ENCODE assay signal across 8 cellular contexts in genomic region chr11:103682318-103683184, GRCh38.
DNase-seq lines count a peak whose midpoint lies in the region; ATAC-seq, FAIRE-seq and TF ChIP-seq lines count a peak whose summit lies in the region.

No MANE protein-coding gene starts in this region.

- no peak overlapping the region for H3K9ac ChIP-seq in endothelial cell of umbilical vein (replicated peaks; ENCODE audit: extremely low read depth, insufficient read depth, low read length)

- intact Hi-C loops in endothelial cell of umbilical vein (cut with micrococcal nuclease) (loop anchor here (1.0 to 5.0 kb wide), 13 partner anchors 50 to 927 kb away; partner anchors contain the start of gene PDGFD), stomach (cut with DNase I; ENCODE audit: low total_unique reads) (loop anchor here (10.0 kb wide), 1 partner anchor 472 kb away; no protein-coding TSS in a partner anchor)

- ATAC-seq in GM19372 (IDR thresholded peaks at IDR 0.05; ENCODE audit: low read depth, unreplicated experiment) (peak; percentile 96), HG03378 (IDR thresholded peaks at IDR 0.05; ENCODE audit: unreplicated experiment) (peak; percentile 94)

- H3K4me3 ChIP-seq in endothelial cell of umbilical vein (replicated peaks in 1 of 3; ENCODE audit: insufficient read depth in 1 of 3, low read depth in 1 of 3, low read length in 3 of 3), result no peak overlapping the region
- no peak overlapping the region for H3K4me3 ChIP-seq in stomach

- no peaks in the 10 kb centered on the region for H3K9me3 ChIP-seq in endothelial cell of umbilical vein (replicated peaks; ENCODE audit: control insufficient read depth, insufficient read depth, low read length)
- H3K9me3 ChIP-seq in stomach, result no peaks in the 10 kb centered on the region

- no peak for TF ChIP-seq EP300 in stomach (IDR thresholded peaks at IDR 0.05)

- peak; percentile 67 to 81 for TF ChIP-seq CTCF in endothelial cell of umbilical vein (IDR thresholded peaks at IDR 0.05; ENCODE audit: extremely low read depth in 1 of 2, insufficient read depth in 1 of 2, low read depth in 1 of 2, low read length in 2 of 2)
- peak in 5 of 7 experiments; percentile 64 to 96 (median 74) for TF ChIP-seq CTCF in stomach (IDR thresholded peaks at IDR 0.05)

- TF ChIP-seq POLR2A in endothelial cell of umbilical vein (IDR thresholded peaks at IDR 0.05; ENCODE audit: low read depth, low read length) (no peak), stomach (IDR thresholded peaks at IDR 0.05) (no peak)

- peak; percentile 89 for FAIRE-seq in endothelial cell of umbilical vein (lab: Jason Lieb, UNC)

- CTCF ChIA-PET in endothelial cell of umbilical vein (lab: Charles Lee), result interaction anchor here (0.5 to 3.8 kb wide), 91 partner anchors 9 to 1498 kb away, joined by 3 to 64 read pairs (median 4); partner anchors contain the start of genes DYNC2H1 and PDGFD

- H4K20me1 ChIP-seq in endothelial cell of umbilical vein (replicated peaks; ENCODE audit: control insufficient read depth, extremely low read depth, insufficient read depth, low read length), result no peaks in the 10 kb centered on the region

- BruUV-seq in endothelial cell of umbilical vein (replicated peaks; lab: Mats Ljungman, UMichigan), result no TSS peak

- H3K4me1 ChIP-seq in endothelial cell of umbilical vein (ENCODE audit: control insufficient read depth, extremely low read depth, insufficient read depth, low read length), result peaks cover 19% of the 10 kb centered on the region
- H3K4me1 ChIP-seq in stomach, result peaks cover 5 to 13% (median 11%) of the 10 kb centered on the region in 4 donors

- H3K79me2 ChIP-seq in endothelial cell of umbilical vein (ENCODE audit: control insufficient read depth, insufficient read depth, low read length), result no peaks in the 10 kb centered on the region

- DNase-seq in COLO668 (lab: John Stamatoyannopoulos, UW; ENCODE audit: unreplicated experiment), result peak; percentile 37
- peak; percentile 80 for DNase-seq in NCI-H526 treated with DMSO at 0.1 percent for 48 hours (lab: John Stamatoyannopoulos, UW)
- peak; percentile 10 to 17 for DNase-seq in activated CD4-positive, alpha-beta T cell treated with anti-CD3 and anti-CD28 coated beads, Interleukin-2, amount 50 U/mL, for 48 hours
- DNase-seq in endothelial cell of umbilical vein (ENCODE audit: low read depth, low spot score), result peak; percentile 86
- peak; percentile 67 for DNase-seq in midbrain (lab: John Stamatoyannopoulos, UW)
- DNase-seq in stomach, result peak; percentile 46

- dilution Hi-C loops in endothelial cell of umbilical vein (cut with MboI; ENCODE audit: extremely low pct_ligation_motif_present, low sequenced_read_pairs), result no loop called here

- H3K27me3 ChIP-seq in endothelial cell of umbilical vein (ENCODE audit: control insufficient read depth in 2 of 2, insufficient read depth in 2 of 2, low read length in 2 of 2) (no peaks in the 10 kb centered on the region), stomach (no peaks in the 10 kb centered on the region)

- H2AFZ ChIP-seq in endothelial cell of umbilical vein (ENCODE audit: low read depth, low read length), result peak overlapping the region; percentile 33

- H3K36me3 ChIP-seq in endothelial cell of umbilical vein (ENCODE audit: control insufficient read depth in 2 of 2, extremely low read depth in 1 of 2, insufficient read depth in 2 of 2, low read length in 2 of 2) (no peaks in the 10 kb centered on the region), stomach (no peaks in the 10 kb centered on the region)

- no peak overlapping the region for H3K4me2 ChIP-seq in endothelial cell of umbilical vein (ENCODE audit: insufficient read depth, low read length)

- no peaks in the 10 kb centered on the region for H3K9me1 ChIP-seq in endothelial cell of umbilical vein (replicated peaks; ENCODE audit: control insufficient read depth, extremely low read depth, insufficient read depth, low read length)

- H3K27ac ChIP-seq in endothelial cell of umbilical vein (ENCODE audit: insufficient read depth, low read depth, low read length), result no peak overlapping the region
- no peak overlapping the region for H3K27ac ChIP-seq in stomach

- 11 to 18% (median 13%) methylated on average over 7 to 8 of the region's 8 CpGs for WGBS in stomach, 5 donors

- POLR2A ChIA-PET in endothelial cell of umbilical vein (lab: Charles Lee), result no interaction called here

TF ChIP-seq in endothelial cell of umbilical vein, 7 proteins besides CTCF, POLR2A, EP300 and RAD21:
- TF ChIP-seq MAX (IDR thresholded peaks at IDR 0.05; ENCODE audit: insufficient read depth, insufficient read length), result no peak
- no peak for TF ChIP-seq GATA2 (IDR thresholded peaks at IDR 0.05; ENCODE audit: insufficient read depth, insufficient read length, low read depth, low read length)
- TF ChIP-seq MYC (IDR thresholded peaks at IDR 0.05; ENCODE audit: low read depth, low read length), result no peak

Comparison
In these comparisons a context has a peak if more than half of its experiments do, and no peak if none do; other contexts are left out.
1. DNase-seq: peak in every context shown above with its lines; median percentile 86 in endothelial cell of umbilical vein; 80 in NCI-H526 treated with DMSO at 0.1 percent for 48 hours; 67 in midbrain; 46 in stomach; 37 in COLO668; 14 in activated CD4-positive, alpha-beta T cell treated with anti-CD3 and anti-CD28 coated beads, Interleukin-2, amount 50 U/mL, for 48 hours.